ENCODE assay signal across 8 cellular contexts in genomic region chr6:137811121-137811911, GRCh38. TPM values are rescaled to one million over a fixed set of nuclear protein-coding genes. Genes with fewer than 3 reads are reported as not detected.
A peak's percentile ranks its signal among the peaks of the same experiment; 100 is the strongest.
DNase-seq lines count a peak whose midpoint lies in the region; ATAC-seq and TF ChIP-seq lines count a peak whose summit lies in the region.

No MANE protein-coding gene starts in this region.

- TF ChIP-seq CTCF in Panc1 (IDR thresholded peaks at IDR 0.05) (no peak), foreskin keratinocyte (conservative IDR thresholded peaks at IDR 0.05) (no peak)

- no peaks in the 10 kb centered on the region for H3K27me3 ChIP-seq in ACC112 (ENCODE audit: insufficient read depth, low read length)
- H3K27me3 ChIP-seq in Panc1 (ENCODE audit: control insufficient read depth, insufficient read depth, low read length), result no peaks in the 10 kb centered on the region
- no peaks in the 10 kb centered on the region for H3K27me3 ChIP-seq in foreskin keratinocyte

- H3K4me3 Mint-ChIP-seq in activated T-helper 1 cell treated with anti-CD3 and anti-CD28 coated beads, Interleukin-12 subunit alpha, Interleukin-12 subunit beta, Interleukin-2, Interleukin-4 antibody, amounts not matched to agents 30 ng/mL and 10 ng/mL and 1 ng/mL, durations not matched to agents 14 hours and 24 hours and 36 hours, result peak overlapping the region; percentile 43

- no peaks in the 10 kb centered on the region for H3K79me2 ChIP-seq in ACC112 (ENCODE audit: control insufficient read depth, insufficient read depth, low read length, unreplicated experiment)

- H3K4me1 Mint-ChIP-seq in activated T-helper 1 cell treated with anti-CD3 and anti-CD28 coated beads, Interleukin-12 subunit alpha, Interleukin-12 subunit beta, Interleukin-2, Interleukin-4 antibody, amounts not matched to agents 30 ng/mL and 10 ng/mL and 1 ng/mL, durations not matched to agents 14 hours and 24 hours and 36 hours (ENCODE audit: low read depth), result peaks cover 68% of the 10 kb centered on the region

- CTCF ChIA-PET in Panc1 (lab: Charles Lee), result interaction anchor here (0.6 kb wide), 1 partner anchor 11 kb away, joined by 3 read pairs; no protein-coding TSS in a partner anchor

- peaks cover 51% of the 10 kb centered on the region for H3K4me1 ChIP-seq in ACC112 (ENCODE audit: control insufficient read depth, insufficient read depth, low read length, unreplicated experiment)
- no peaks in the 10 kb centered on the region; the same call in none of the 2 replicates for H3K4me1 ChIP-seq in Panc1 (ENCODE audit: control insufficient read depth, insufficient read depth, low read length)
- peaks cover 42% of the 10 kb centered on the region for H3K4me1 ChIP-seq in foreskin keratinocyte

- H3K27ac ChIP-seq in ACC112 (ENCODE audit: low read depth, low read length), result peak overlapping the region; percentile 82
- peak overlapping the region; percentile 6; the same call in 1 of the 2 replicates for H3K27ac ChIP-seq in Panc1 (ENCODE audit: low read length)
- H3K27ac ChIP-seq in foreskin keratinocyte, result peak overlapping the region; percentile 96

- H3K27me3 Mint-ChIP-seq in activated T-helper 1 cell treated with anti-CD3 and anti-CD28 coated beads, Interleukin-12 subunit alpha, Interleukin-12 subunit beta, Interleukin-2, Interleukin-4 antibody, amounts not matched to agents 30 ng/mL and 10 ng/mL and 1 ng/mL, durations not matched to agents 14 hours and 24 hours and 36 hours (ENCODE audit: insufficient read depth), result no peaks in the 10 kb centered on the region

- H3K4me3 ChIP-seq in ACC112 (ENCODE audit: low read depth, low read length) (peak overlapping the region; percentile 2; the same call in 1 of the 2 replicates), Panc1 (ENCODE audit: low read depth in 2 of 2, low read length in 2 of 2) (peak overlapping the region in 1 of 2 experiments; percentile 31; a peak in 2 of 4 replicates)

- H3K36me3 ChIP-seq in ACC112 (ENCODE audit: insufficient read depth, low read length), result no peaks in the 10 kb centered on the region
- no peaks in the 10 kb centered on the region for H3K36me3 ChIP-seq in Panc1 (ENCODE audit: control insufficient read depth, insufficient read depth, low read length)

- intact Hi-C loops in Panc1 (cut with micrococcal nuclease; ENCODE audit: unreplicated experiment), result no loop called here
- intact Hi-C loops in activated T-helper 1 cell treated with anti-CD3 and anti-CD28 coated beads, Interleukin-12 subunit alpha, Interleukin-12 subunit beta, Interleukin-2, Interleukin-4 antibody, amounts not matched to agents 30 ng/mL and 10 ng/mL and 1 ng/mL, durations not matched to agents 14 hours and 24 hours and 36 hours (cut with micrococcal nuclease), result loop anchor here (1.0 to 10.0 kb wide), 8 partner anchors 8 to 717 kb away; no protein-coding TSS in a partner anchor
- intact Hi-C loops in sciatic nerve (cut with DNase I), result no loop called here

- POLR2A ChIA-PET in Panc1 (lab: Charles Lee), result interaction anchor here (0.5 kb wide), 1 partner anchor 336 kb away, joined by 3 read pairs; no protein-coding TSS in a partner anchor

- ATAC-seq in GM18868 (IDR thresholded peaks at IDR 0.05; ENCODE audit: unreplicated experiment) (peak; percentile 93), HG03064 (IDR thresholded peaks at IDR 0.05; ENCODE audit: low read depth, unreplicated experiment) (peak; percentile 83), Panc1 (peak; percentile 96), foreskin keratinocyte (peak; percentile 84), sciatic nerve (peak; percentile 77)

- no TSS peak for BruUV-seq in Panc1 (replicated peaks; lab: Mats Ljungman, UMichigan)

- H3K27ac Mint-ChIP-seq in activated T-helper 1 cell treated with anti-CD3 and anti-CD28 coated beads, Interleukin-12 subunit alpha, Interleukin-12 subunit beta, Interleukin-2, Interleukin-4 antibody, amounts not matched to agents 30 ng/mL and 10 ng/mL and 1 ng/mL, durations not matched to agents 14 hours and 24 hours and 36 hours, result peak overlapping the region; percentile 81

- no peaks in the 10 kb centered on the region for H3K9me3 ChIP-seq in Panc1 (ENCODE audit: control insufficient read depth, insufficient read depth, low read depth, low read length)

- peaks cover 10% of the 10 kb centered on the region for H3K36me3 Mint-ChIP-seq in activated T-helper 1 cell treated with anti-CD3 and anti-CD28 coated beads, Interleukin-12 subunit alpha, Interleukin-12 subunit beta, Interleukin-2, Interleukin-4 antibody, amounts not matched to agents 30 ng/mL and 10 ng/mL and 1 ng/mL, durations not matched to agents 14 hours and 24 hours and 36 hours (ENCODE audit: low read depth)

- H2AFZ ChIP-seq in ACC112 (ENCODE audit: low read length, unreplicated experiment), result peak overlapping the region; percentile 16

- H3K9me3 Mint-ChIP-seq in activated T-helper 1 cell treated with anti-CD3 and anti-CD28 coated beads, Interleukin-12 subunit alpha, Interleukin-12 subunit beta, Interleukin-2, Interleukin-4 antibody, amounts not matched to agents 30 ng/mL and 10 ng/mL and 1 ng/mL, durations not matched to agents 14 hours and 24 hours and 36 hours, result peaks cover 8% of the 10 kb centered on the region

- in situ Hi-C loops in Panc1 (cut with HindIII; ENCODE audit: low pct_unique_long_range_greater_than_20kb, low sequenced_read_pairs), result no loop called here

- DNase-seq in Panc1 (ENCODE audit: low read depth, low spot score), result peak; percentile 55
- DNase-seq in activated T-helper 1 cell treated with anti-CD3 and anti-CD28 coated beads, Interleukin-12 subunit alpha, Interleukin-12 subunit beta, Interleukin-2, Interleukin-4 antibody, amounts not matched to agents 30 ng/mL and 10 ng/mL and 1 ng/mL, durations not matched to agents 14 hours and 24 hours and 36 hours (ENCODE audit: low spot score), result peak; percentile 78
- DNase-seq in foreskin keratinocyte, result peak; percentile 93 to 97
- peak; percentile 69 for DNase-seq in sciatic nerve (ENCODE audit: low spot score)
- no peak for DNase-seq in NCI-H2196 (lab: John Stamatoyannopoulos, UW; ENCODE audit: unreplicated experiment)

RNA-seq across cellular contexts. Expression of gene TNFAIP3, which starts 55.7 kb away (rescaled TPM):
- total RNA-seq in Panc1 (2021; ENCODE audit: unreplicated experiment) (15.0 TPM), foreskin keratinocyte (70.7 and 92.9 TPM in 2 replicates), sciatic nerve (37.5 TPM)
- 6.2 TPM for polyA plus RNA-seq in Panc1 (2012; ENCODE audit: insufficient read length)
- total RNA-seq in activated T-helper 1 cell treated with anti-CD3 and anti-CD28 coated beads, Interleukin-12 subunit alpha, Interleukin-12 subunit beta, Interleukin-2, Interleukin-4 antibody, amounts not matched to agents 30 ng/mL and 10 ng/mL and 1 ng/mL, durations not matched to agents 14 hours and 24 hours and 36 hours, result 250 and 257 TPM in 2 replicates
- 24.8 and 27.1 TPM in 2 replicates for polyA plus RNA-seq in foreskin keratinocyte

Comparison
In these comparisons a context has a peak if more than half of its experiments do, and no peak if none do; other contexts are left out.
1. H3K27ac ChIP-seq: peak in every context shown above with its lines; median percentile 96 in foreskin keratinocyte; 82 in ACC112; 6 in Panc1.